Comparison of ENCODE assay signal across 16 cellular contexts in genomic region chr17:78962345-78962983, GRCh38. TPM values are rescaled to one million over a fixed set of nuclear protein-coding genes. Genes with fewer than 3 reads are reported as not detected.
DNase-seq lines count a peak whose midpoint lies in the region; ATAC-seq and TF ChIP-seq lines count a peak whose summit lies in the region.
"Had no signal": no experiment of that assay in that cellular context is flagged by ENCODE, and none has a peak within 500 bp of the region (broad histone marks: within the 10 kb centered on the region; RNA-seq: fewer than 3 reads in every experiment).

No MANE protein-coding gene starts in this region.

- peak overlapping the region; percentile 62 for H2BK12ac ChIP-seq in trophoblast cell (ENCODE audit: low read length)

- no peak overlapping the region for H3K14ac ChIP-seq in trophoblast cell (ENCODE audit: low read length)

- H4K8ac ChIP-seq in trophoblast cell (ENCODE audit: low read depth, low read length), result peak overlapping the region; percentile 49

- H3K36me3 ChIP-seq in trophoblast cell (ENCODE audit: control insufficient read depth in 1 of 2, insufficient read depth in 2 of 2, low read length in 2 of 2) (no peaks in the 10 kb centered on the region), vagina (no peaks in the 10 kb centered on the region)
- H3K36me3 ChIP-seq: brain microvascular endothelial cell, sigmoid colon had no signal

- no peak overlapping the region for H2AFZ ChIP-seq in trophoblast cell (ENCODE audit: insufficient read depth, low read length, poor library complexity)

- no peaks in the 10 kb centered on the region for H3K79me2 ChIP-seq in trophoblast cell (ENCODE audit: control insufficient read depth, insufficient read depth, low read length, poor library complexity)

- no CpG with 5 or more reads among the region's 19 CpGs for WGBS in trophoblast cell (ENCODE audit: extremely low coverage, insufficient coverage, insufficient read length)

- no peak overlapping the region for H2AK5ac ChIP-seq in trophoblast cell (ENCODE audit: low read length)

- H3K18ac ChIP-seq in trophoblast cell (ENCODE audit: low read length), result peak overlapping the region; percentile 17

- H3K4ac ChIP-seq in trophoblast cell (ENCODE audit: low read depth, low read length), result no peak overlapping the region

- no peak overlapping the region for H3K27ac ChIP-seq in foreskin keratinocyte
- H3K27ac ChIP-seq in trophoblast cell (ENCODE audit: low read depth, low read length), result peak overlapping the region; percentile 38
- no peak overlapping the region for H3K27ac ChIP-seq in vagina
- H3K27ac ChIP-seq: brain microvascular endothelial cell, sigmoid colon had no signal

- no peaks in the 10 kb centered on the region for H3K9me3 ChIP-seq in trophoblast cell (ENCODE audit: insufficient read depth, low read depth, low read length)
- H3K9me3 ChIP-seq in vagina, result no peaks in the 10 kb centered on the region
- H3K9me3 ChIP-seq: sigmoid colon had no signal

- no peak overlapping the region for H4K12ac ChIP-seq in trophoblast cell (ENCODE audit: low read depth, low read length)

- no peak overlapping the region for H2BK5ac ChIP-seq in trophoblast cell (ENCODE audit: low read depth, low read length, poor library complexity)

- peak; percentile 27 for ATAC-seq in foreskin keratinocyte
- ATAC-seq in GM19324 (IDR thresholded peaks at IDR 0.05; ENCODE audit: low FRiP score, unreplicated experiment), result no peak
- no peak for ATAC-seq in HG02981 (IDR thresholded peaks at IDR 0.05; ENCODE audit: unreplicated experiment)

- DNase-seq in EL, result peak; percentile 85
- DNase-seq in NB4 (ENCODE audit: low read depth), result peak; percentile 59
- peak in 1 of 2 donors; percentile 28 for DNase-seq in foreskin keratinocyte
- peak; percentile 95 to 96 for DNase-seq in trophoblast cell
- DNase-seq in vagina (ENCODE audit: extremely low spot score in 2 of 2), result no peak
- no peak for DNase-seq in SKM-1 (lab: John Stamatoyannopoulos, UW; ENCODE audit: unreplicated experiment)
- DNase-seq: activated CD8-positive, alpha-beta memory T cell treated with anti-CD3 and anti-CD28 coated beads for 24 hours; brain microvascular endothelial cell; CD4-positive, alpha-beta memory T cell; NCI-H1694; SHP77; sigmoid colon; stimulated activated naive CD4-positive, alpha-beta T cell treated with Interleukin-2 at 50 U/mL for 16 hours had no signal

- H3K4me3 ChIP-seq in NB4 (ENCODE audit: low read depth, low read length) (no peak overlapping the region), trophoblast cell (ENCODE audit: low read depth, low read length) (no peak overlapping the region), vagina (no peak overlapping the region)
- H3K4me3 ChIP-seq: sigmoid colon had no signal

- H3K4me1 ChIP-seq in foreskin keratinocyte (no peaks in the 10 kb centered on the region), trophoblast cell (ENCODE audit: control insufficient read depth in 1 of 2, insufficient read depth in 2 of 2, low read length in 2 of 2) (peaks cover 29 to 33% of the 10 kb centered on the region in 2 experiments), vagina (no peaks in the 10 kb centered on the region)

- peaks cover 17% of the 10 kb centered on the region for H3K79me1 ChIP-seq in trophoblast cell (ENCODE audit: low read length)

- no peak overlapping the region for H3K4me2 ChIP-seq in trophoblast cell (ENCODE audit: low read length)

- TF ChIP-seq CTCF in NB4 (IDR thresholded peaks at IDR 0.05; ENCODE audit: low read depth, low read length) (no peak), foreskin keratinocyte (conservative IDR thresholded peaks at IDR 0.05) (no peak), vagina (IDR thresholded peaks at IDR 0.05) (no peak)

- no peak overlapping the region for H3K9ac ChIP-seq in trophoblast cell (ENCODE audit: low read length)

- intact Hi-C loops in vagina (cut with DNase I), result no loop called here

- TF ChIP-seq POLR2A in NB4 (IDR thresholded peaks at IDR 0.05; ENCODE audit: extremely low read depth, insufficient read length) (no peak), vagina (IDR thresholded peaks at IDR 0.05) (no peak)

- H3K27me3 ChIP-seq in foreskin keratinocyte (no peaks in the 10 kb centered on the region), trophoblast cell (ENCODE audit: insufficient read depth, low read length) (no peaks in the 10 kb centered on the region), vagina (no peaks in the 10 kb centered on the region)
- H3K27me3 ChIP-seq: brain microvascular endothelial cell, sigmoid colon had no signal

- H2BK120ac ChIP-seq in trophoblast cell (ENCODE audit: insufficient read depth, low read length, poor library complexity), result no peak overlapping the region

- H4K91ac ChIP-seq in trophoblast cell (ENCODE audit: low read depth, low read length), result peak overlapping the region; percentile 22

- H3K23ac ChIP-seq in trophoblast cell (ENCODE audit: low read length), result no peak overlapping the region

RNA-seq across cellular contexts. Expression of gene LGALS3BP, which starts 17.3 kb away (rescaled TPM):
- total RNA-seq in foreskin keratinocyte (339 and 389 TPM in 2 replicates), vagina (488 TPM)
- 375 and 407 TPM in 2 replicates for polyA plus RNA-seq in foreskin keratinocyte
- 9.1 and 9.3 TPM in 2 replicates for polyA plus RNA-seq in trophoblast cell (2013)

RNA-seq across cellular contexts. Expression of gene TIMP2, which starts 37.3 kb away (rescaled TPM):
- total RNA-seq in foreskin keratinocyte (7.5 and 11.2 TPM in 2 replicates), vagina (181 TPM)
- 6.3 and 8.3 TPM in 2 replicates for polyA plus RNA-seq in foreskin keratinocyte
- polyA plus RNA-seq in trophoblast cell (2013), result 53.1 and 56.6 TPM in 2 replicates

RNA-seq across cellular contexts. Expression of gene CANT1, which starts 47.1 kb away (rescaled TPM):
- total RNA-seq in foreskin keratinocyte (67.2 and 68.5 TPM in 2 replicates), vagina (23.1 TPM)
- polyA plus RNA-seq in foreskin keratinocyte, result 48.4 and 49.3 TPM in 2 replicates
- polyA plus RNA-seq in trophoblast cell (2013), result 60.8 and 62.9 TPM in 2 replicates

RNA-seq across cellular contexts. Expression of gene CEP295NL, which starts 59.5 kb away (rescaled TPM):
- total RNA-seq in foreskin keratinocyte (0.04 TPM in 1 of 2 replicates, not detected in the other), vagina (7.9 TPM)
- not detected in 2 replicates for polyA plus RNA-seq in foreskin keratinocyte
- polyA plus RNA-seq in trophoblast cell (2013), result 0.18 and 0.19 TPM in 2 replicates
- polyA plus RNA-seq: CD4-positive, alpha-beta memory T cell; neural cell had no signal

Comparison
In these comparisons a context has a peak if more than half of its experiments do, and no peak if none do; other contexts are left out.
1. DNase-seq: peak in EL (single experiment), NB4 (single experiment) and trophoblast cell (2 of 2); none in vagina (0 of 2) and SKM-1 (single experiment).
2. RNA of gene TIMP2, which starts 37.3 kb away (total RNA-seq): 181 TPM in vagina (single experiment); 7.5 to 11.2 TPM in foreskin keratinocyte; every median in the first group is over 10 times any median in the second.